1 cellular context compared by ENCODE assay signal in genomic region chr12:49562233-49562632, GRCh38.
TF ChIP-seq lines count a peak whose summit lies in the region.

No MANE protein-coding gene starts in this region.

TF ChIP-seq in HEK293, 187 proteins besides CTCF, POLR2A, EP300 and RAD21 (continued from another document):
- no peak for TF ChIP-seq ZNF518A (tag by site-specific recombination; conservative IDR thresholded peaks at IDR 0.05; ENCODE audit: low read depth)
- peak; percentile 77 for TF ChIP-seq PRDM1 (tag by site-specific recombination; IDR thresholded peaks at IDR 0.05)
TF ChIP-seq in HEK293: peak in this region for 1.
